ENCODE assay signal across 8 cellular contexts in the genomic region with DNA sequence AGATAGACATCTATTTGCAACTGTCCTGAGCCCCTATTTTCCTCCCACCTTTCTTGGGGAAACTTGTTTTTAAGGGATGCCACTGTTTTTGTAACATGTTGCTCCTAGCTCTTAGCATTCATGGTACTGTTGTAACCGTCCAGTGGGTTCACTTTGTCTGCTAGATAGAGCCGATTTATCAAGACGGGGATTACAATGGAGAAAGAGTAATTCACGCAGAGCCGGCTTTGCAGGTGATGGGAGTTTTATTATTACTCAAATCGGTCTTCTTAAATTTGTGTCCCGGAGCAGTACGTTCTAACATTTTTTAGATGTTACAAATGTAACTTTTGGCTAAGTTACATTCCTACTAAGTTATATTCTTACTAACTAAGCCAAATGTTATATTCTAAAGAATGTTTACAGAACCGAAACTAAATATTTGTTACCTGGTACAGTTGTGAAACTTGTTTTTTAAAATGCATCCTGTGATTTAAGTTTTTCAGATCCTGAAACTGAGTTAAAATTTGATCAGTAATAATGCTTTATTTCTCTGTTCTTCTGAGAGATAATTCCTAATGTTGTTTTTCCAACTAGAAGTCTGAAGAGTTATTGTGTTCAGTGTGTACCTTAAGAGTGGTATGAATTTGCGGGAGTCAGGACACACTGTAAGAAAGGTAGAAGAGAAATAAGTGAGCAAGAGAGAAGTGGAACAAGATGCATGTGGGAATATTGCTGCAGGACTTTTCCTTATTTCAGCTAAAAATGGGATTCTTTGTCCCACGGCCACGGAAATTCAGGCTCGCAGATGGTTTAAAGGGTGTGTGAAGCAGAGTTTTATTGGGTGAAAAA. TPM values are rescaled to one million over a fixed set of nuclear protein-coding genes. Genes with fewer than 3 reads are reported as not detected.
DNase-seq lines count a peak whose midpoint lies in the region; ATAC-seq and TF ChIP-seq lines count a peak whose summit lies in the region.

No MANE protein-coding gene starts in this region.

- peak overlapping the region; percentile 29 for H4K8ac ChIP-seq in trophoblast cell (ENCODE audit: low read depth, low read length)

- peaks cover 24% of the 10 kb centered on the region for H3K79me1 ChIP-seq in trophoblast cell (ENCODE audit: low read length)

- H3F3A ChIP-seq in SK-N-SH (replicated peaks; ENCODE audit: insufficient read depth) = peaks cover 8% of the 10 kb centered on the region

- H4K20me1 ChIP-seq in SK-N-SH (ENCODE audit: insufficient read depth) (no peaks in the 10 kb centered on the region), fibroblast of lung (ENCODE audit: control insufficient read depth, extremely low read depth, insufficient read depth, low read length) (no peaks in the 10 kb centered on the region)

- H3K4ac ChIP-seq in trophoblast cell (ENCODE audit: low read depth, low read length) = no peak overlapping the region

- H3K9ac ChIP-seq in SK-N-SH (peak overlapping the region; percentile 80), fibroblast of lung (ENCODE audit: insufficient read depth, low read length) (peak overlapping the region; percentile 73), trophoblast cell (ENCODE audit: low read length) (no peak overlapping the region)

- peak overlapping the region; percentile 54 for H2AK5ac ChIP-seq in trophoblast cell (ENCODE audit: low read length)

- 63% methylated on average over 13 of the region's 13 CpGs for WGBS in SK-N-SH (ENCODE audit: low lambda C conversion rate)
- WGBS in trophoblast cell (ENCODE audit: extremely low coverage, insufficient coverage, insufficient read length) = no CpG with 5 or more reads among the region's 13 CpGs

- no peak overlapping the region for H3K23ac ChIP-seq in trophoblast cell (ENCODE audit: low read length)

- no peak for TF ChIP-seq EP300 in SK-N-SH (IDR thresholded peaks at IDR 0.05; ENCODE audit: borderline replicate concordance in 1 of 2, low read depth in 1 of 2, low read length in 1 of 2)

- peak overlapping the region; percentile 63 for H2BK5ac ChIP-seq in trophoblast cell (ENCODE audit: low read depth, low read length, poor library complexity)

- no peaks in the 10 kb centered on the region for H3K9me2 ChIP-seq in SK-N-SH

- peak overlapping the region; percentile 94 for H2BK12ac ChIP-seq in trophoblast cell (ENCODE audit: low read length)

- H3K27me3 ChIP-seq in SK-N-SH (ENCODE audit: insufficient read depth) = no peaks in the 10 kb centered on the region
- no peaks in the 10 kb centered on the region for H3K27me3 ChIP-seq in fibroblast of lung (ENCODE audit: control insufficient read depth, insufficient read depth, low read length)
- no peaks in the 10 kb centered on the region for H3K27me3 ChIP-seq in trophoblast cell (ENCODE audit: insufficient read depth, low read length)

- CTCF ChIA-PET in SK-N-SH (lab: Yijun Ruan, JAX) = interaction anchor here (1.0 to 3.0 kb wide), 4 partner anchors 13 to 59 kb away, joined by 3 to 17 read pairs (median 6); no protein-coding TSS in a partner anchor

- no peak for ATAC-seq in GM19397 (IDR thresholded peaks at IDR 0.05; ENCODE audit: unreplicated experiment)

- TF ChIP-seq RAD21 in SK-N-SH (IDR thresholded peaks at IDR 0.05; ENCODE audit: low read length) = no peak

- no peak for TF ChIP-seq CTCF in SK-N-SH (IDR thresholded peaks at IDR 0.05)
- no peak for TF ChIP-seq CTCF in fibroblast of lung (conservative IDR thresholded peaks at IDR 0.05 in 1 of 2, IDR thresholded peaks at IDR 0.05 in 1 of 2; ENCODE audit: low read depth in 1 of 2, low read length in 2 of 2)

- H2AFZ ChIP-seq in SK-N-SH (ENCODE audit: low read depth) = peak overlapping the region; percentile 97
- H2AFZ ChIP-seq in fibroblast of lung (ENCODE audit: low read length) = peak overlapping the region; percentile 72
- peak overlapping the region; percentile 14 for H2AFZ ChIP-seq in trophoblast cell (ENCODE audit: insufficient read depth, low read length, poor library complexity)

- H4K91ac ChIP-seq in trophoblast cell (ENCODE audit: low read depth, low read length) = peak overlapping the region; percentile 57

- H3K36me3 ChIP-seq in SK-N-SH (replicated peaks in 1 of 2; ENCODE audit: control insufficient read depth in 1 of 2, insufficient read depth in 2 of 2, low read length in 1 of 2) = peaks cover 0 to 5% of the 10 kb centered on the region in 2 experiments
- H3K36me3 ChIP-seq in fibroblast of lung (ENCODE audit: control insufficient read depth, insufficient read depth, low read length) = peaks cover under 1% of the 10 kb centered on the region
- H3K36me3 ChIP-seq in trophoblast cell (ENCODE audit: control insufficient read depth in 1 of 2, insufficient read depth in 2 of 2, low read length in 2 of 2) = peaks cover 3% of the 10 kb centered on the region in 2 experiments

- H3K9me3 ChIP-seq in SK-N-SH = no peaks in the 10 kb centered on the region
- H3K9me3 ChIP-seq in fibroblast of lung (ENCODE audit: control insufficient read depth, insufficient read depth, low read depth, low read length) = no peaks in the 10 kb centered on the region
- no peaks in the 10 kb centered on the region for H3K9me3 ChIP-seq in trophoblast cell (ENCODE audit: insufficient read depth, low read depth, low read length)

- H3K79me2 ChIP-seq in SK-N-SH (ENCODE audit: insufficient read depth) (peaks cover 14% of the 10 kb centered on the region), fibroblast of lung (ENCODE audit: control insufficient read depth, insufficient read depth, low read length) (peaks cover 13% of the 10 kb centered on the region), trophoblast cell (ENCODE audit: control insufficient read depth, insufficient read depth, low read length, poor library complexity) (peaks cover 11% of the 10 kb centered on the region)

- H3K4me2 ChIP-seq in SK-N-SH = peak overlapping the region; percentile 96
- H3K4me2 ChIP-seq in fibroblast of lung (ENCODE audit: extremely low read depth, insufficient read depth, low read length) = peak overlapping the region; percentile 99
- peak overlapping the region; percentile 70 for H3K4me2 ChIP-seq in trophoblast cell (ENCODE audit: low read length)

- no peak overlapping the region for H4K12ac ChIP-seq in trophoblast cell (ENCODE audit: low read depth, low read length)

- peak overlapping the region; percentile 66 for H3K14ac ChIP-seq in trophoblast cell (ENCODE audit: low read length)

- H3K27ac ChIP-seq in SK-N-SH (ENCODE audit: low read depth in 2 of 2, low read length in 1 of 2) = no peak overlapping the region; a peak in 2 of 4 replicates
- peak overlapping the region; percentile 77 for H3K27ac ChIP-seq in fibroblast of lung (ENCODE audit: insufficient read depth, low read length)
- H3K27ac ChIP-seq in trophoblast cell (ENCODE audit: low read depth, low read length) = peak overlapping the region; percentile 98

- DNase-seq in NCI-H146 (lab: John Stamatoyannopoulos, UW) (peak; percentile 41), NCI-H146 treated with DMSO at 0.1 percent for 48 hours (lab: John Stamatoyannopoulos, UW; ENCODE audit: unreplicated experiment) (no peak), SK-N-SH (no peak), fibroblast of lung (ENCODE audit: low read depth in 2 of 2) (peak in 1 of 2 donors; percentile 18), trophoblast cell (peak; percentile 48 to 73), C1 segment of cervical spinal cord (lab: John Stamatoyannopoulos, UW) (no peak)
- DNase-seq in stimulated activated CD4-positive, alpha-beta T cell treated with anti-CD3 and anti-CD28 coated beads, Interleukin-12 subunit alpha, Interleukin-12 subunit beta, amount 100 ng/mL, for 4 hours = no peak

- H3K4me1 ChIP-seq in SK-N-SH (ENCODE audit: control insufficient read depth in 1 of 2, insufficient read depth in 2 of 2, low read depth in 1 of 2, low read length in 1 of 2) (peaks cover 0 to 9% of the 10 kb centered on the region in 2 experiments; a peak in 2 of 4 replicates), fibroblast of lung (ENCODE audit: control insufficient read depth, extremely low read depth, insufficient read depth, low read length) (peaks cover 7% of the 10 kb centered on the region), trophoblast cell (ENCODE audit: control insufficient read depth in 1 of 2, insufficient read depth in 2 of 2, low read length in 2 of 2) (peaks cover 18 to 27% of the 10 kb centered on the region in 2 experiments)

- H2BK120ac ChIP-seq in trophoblast cell (ENCODE audit: insufficient read depth, low read length, poor library complexity) = peak overlapping the region; percentile 45

- POLR2A ChIA-PET in SK-N-SH (lab: Yijun Ruan, JAX) = no interaction called here

- H3K4me3 ChIP-seq in SK-N-SH (ENCODE audit: low read depth in 2 of 2, low read length in 1 of 2) (peak overlapping the region; percentile 81 to 88), fibroblast of lung (replicated peaks in 1 of 4; ENCODE audit: control extremely low read depth in 1 of 4, insufficient read depth in 1 of 4, low read depth in 3 of 4, low read length in 4 of 4) (peak overlapping the region; percentile 65 to 92 (median 84)), trophoblast cell (ENCODE audit: low read depth, low read length) (peak overlapping the region; percentile 67)

- peak overlapping the region; percentile 78 for H3K18ac ChIP-seq in trophoblast cell (ENCODE audit: low read length)

TF ChIP-seq in SK-N-SH, 30 proteins besides CTCF, POLR2A, EP300 and RAD21:
- TF ChIP-seq, protein P1, sequence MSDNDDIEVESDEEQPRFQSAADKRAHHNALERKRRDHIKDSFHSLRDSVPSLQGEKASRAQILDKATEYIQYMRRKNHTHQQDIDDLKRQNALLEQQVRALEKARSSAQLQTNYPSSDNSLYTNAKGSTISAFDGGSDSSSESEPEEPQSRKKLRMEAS (IDR thresholded peaks at IDR 0.05; ENCODE audit: low read depth) = no peak
TF ChIP-seq in SK-N-SH: peak in this region for 0.

RNA-seq across cellular contexts. Expression of a gene that starts 20.6 kb away (rescaled TPM):
- polyA plus RNA-seq in SK-N-SH (2012; rRNA removed) = 0.81 and 1.5 TPM in 2 replicates
- polyA plus RNA-seq in SK-N-SH (2012; cell fraction: cytosol; rRNA removed) = 0.55 and 0.68 TPM in 2 replicates
- 4.2 and 7.1 TPM in 2 replicates for polyA plus RNA-seq in SK-N-SH (2012; cell fraction: nucleus; rRNA removed)
- 3.6 and 5.1 TPM in 2 replicates for total RNA-seq in fibroblast of lung
- polyA plus RNA-seq in fibroblast of lung = 0.67 and 2.5 TPM in 2 replicates
- polyA plus RNA-seq in fibroblast of lung (2012) = 0.20 and 0.82 TPM in 2 replicates
- not detected in 2 replicates for polyA minus RNA-seq in fibroblast of lung (ENCODE audit: low replicate concordance)
- polyA plus RNA-seq in trophoblast cell (2013) = 2.8 TPM in 2 replicates

RNA-seq across cellular contexts. Expression of a gene that starts 41.2 kb away (rescaled TPM):
- not detected in 2 replicates for polyA plus RNA-seq in SK-N-SH (2012; rRNA removed)
- not detected in 2 replicates for polyA plus RNA-seq in SK-N-SH (2012; cell fraction: cytosol; rRNA removed)
- polyA plus RNA-seq in SK-N-SH (2012; cell fraction: nucleus; rRNA removed) = not detected in 2 replicates
- total RNA-seq in fibroblast of lung = not detected in 2 replicates
- polyA plus RNA-seq in fibroblast of lung = not detected in 2 replicates
- polyA plus RNA-seq in fibroblast of lung (2012) = not detected in 2 replicates
- polyA minus RNA-seq in fibroblast of lung (ENCODE audit: low replicate concordance) = not detected in 2 replicates
- polyA plus RNA-seq in trophoblast cell (2013) = not detected in 2 replicates

Comparison
In these comparisons a context has a peak if more than half of its experiments do, and no peak if none do; other contexts are left out.
1. DNase-seq: peak in NCI-H146 (single experiment) and trophoblast cell (2 of 2); none in NCI-H146 treated with DMSO at 0.1 percent for 48 hours (single experiment), SK-N-SH (single experiment), C1 segment of cervical spinal cord (0 of 14) and stimulated activated CD4-positive, alpha-beta T cell treated with anti-CD3 and anti-CD28 coated beads, Interleukin-12 subunit alpha, Interleukin-12 subunit beta, amount 100 ng/mL, for 4 hours (single experiment).
2. H2AFZ ChIP-seq: peak in every context shown above with its lines; median percentile 97 in SK-N-SH; 72 in fibroblast of lung; 14 in trophoblast cell.
3. H3K27ac ChIP-seq: peak in fibroblast of lung (single experiment) and trophoblast cell (single experiment); none in SK-N-SH (0 of 2).
4. Peak in every context shown above with its lines, with median percentiles within 50 percentile points of each other: H3K4me2 ChIP-seq and H3K4me3 ChIP-seq.